19 cellular contexts compared by ENCODE assay signal in genomic region chr1:17875171-17875881, GRCh38.
A peak's percentile ranks its signal among the peaks of the same experiment; 100 is the strongest.
DNase-seq lines count a peak whose midpoint lies in the region; ATAC-seq and TF ChIP-seq lines count a peak whose summit lies in the region.
"Had no signal": no experiment of that assay in that cellular context is flagged by ENCODE, and none has a peak within 500 bp of the region (broad histone marks: within the 10 kb centered on the region; RNA-seq: fewer than 3 reads in every experiment).

No MANE protein-coding gene starts in this region.

- peak overlapping the region; percentile 60 for H3K9ac ChIP-seq in fibroblast of lung (ENCODE audit: insufficient read depth, low read length)

- intact Hi-C loops in psoas muscle (cut with DNase I): no loop called here

- H3K27ac ChIP-seq in fibroblast of lung (ENCODE audit: insufficient read depth, low read length) (peak overlapping the region; percentile 90), psoas muscle (no peak overlapping the region)
- H3K27ac ChIP-seq: colonic mucosa, SJCRH30 had no signal

- peak; percentile 37 for DNase-seq in GM04504 (ENCODE audit: low read depth)
- DNase-seq in RPMI7951 (ENCODE audit: low read depth): peak; percentile 74
- peak; percentile 56 to 73 for DNase-seq in fibroblast of lung (ENCODE audit: low read depth in 2 of 2)
- DNase-seq in renal cortical epithelial cell (ENCODE audit: low read depth): peak; percentile 38
- no peak for DNase-seq in iPS-NIHi7 (ENCODE audit: extremely low spot score)
- DNase-seq in psoas muscle: no peak
- DNase-seq: activated B cell treated with CpG ODN at 0.5 μM for 24 hours; activated CD8-positive, alpha-beta memory T cell treated with anti-CD3 and anti-CD28 coated beads, Interleukin-2, amount 50 U/mL, for 4 hours; CD4-positive, alpha-beta memory T cell; colonic mucosa; esophagus squamous epithelium; immature natural killer cell; NCI-H1417 treated with DMSO at 0.1 percent for 48 hours; SJCRH30; stimulated activated naive CD4-positive, alpha-beta T cell treated with Interleukin-2 at 50 U/mL for 16 hours had no signal

- H3K4me3 ChIP-seq in fibroblast of lung (replicated peaks in 1 of 4; ENCODE audit: control extremely low read depth in 1 of 4, insufficient read depth in 1 of 4, low read depth in 3 of 4, low read length in 4 of 4) (no peak overlapping the region), psoas muscle (no peak overlapping the region)
- H3K4me3 ChIP-seq: colonic mucosa, esophagus squamous epithelium, mucosa of descending colon, SJCRH30 had no signal

- TF ChIP-seq CTCF in fibroblast of lung (conservative IDR thresholded peaks at IDR 0.05 in 1 of 2, IDR thresholded peaks at IDR 0.05 in 1 of 2; ENCODE audit: low read depth in 1 of 2, low read length in 2 of 2): no peak
- TF ChIP-seq CTCF in psoas muscle (IDR thresholded peaks at IDR 0.05): no peak

- H3K9me3 ChIP-seq in fibroblast of lung (ENCODE audit: control insufficient read depth, insufficient read depth, low read depth, low read length) (no peaks in the 10 kb centered on the region), psoas muscle (peaks cover 3% of the 10 kb centered on the region)
- H3K9me3 ChIP-seq: colonic mucosa, esophagus squamous epithelium, mucosa of descending colon, SJCRH30 had no signal

- no peak overlapping the region for H3K4me2 ChIP-seq in fibroblast of lung (ENCODE audit: extremely low read depth, insufficient read depth, low read length)

- H3K4me1 ChIP-seq in fibroblast of lung (ENCODE audit: control insufficient read depth, extremely low read depth, insufficient read depth, low read length) (peaks cover 39% of the 10 kb centered on the region), psoas muscle (no peaks in the 10 kb centered on the region)
- H3K4me1 ChIP-seq: colonic mucosa, esophagus squamous epithelium, SJCRH30 had no signal

- no peak overlapping the region for H2AFZ ChIP-seq in fibroblast of lung (ENCODE audit: low read length)

- H3K79me2 ChIP-seq in fibroblast of lung (ENCODE audit: control insufficient read depth, insufficient read depth, low read length): no peaks in the 10 kb centered on the region

- no peaks in the 10 kb centered on the region for H3K36me3 ChIP-seq in fibroblast of lung (ENCODE audit: control insufficient read depth, insufficient read depth, low read length)
- no peaks in the 10 kb centered on the region for H3K36me3 ChIP-seq in psoas muscle (ENCODE audit: insufficient read depth in 1 of 2, low read depth in 1 of 2)
- H3K36me3 ChIP-seq: colonic mucosa, esophagus squamous epithelium, SJCRH30 had no signal

- 50 to 59% (median 56%) methylated on average over 5 of the region's 5 CpGs for WGBS in psoas muscle, 3 donors

- no peaks in the 10 kb centered on the region for H3K27me3 ChIP-seq in fibroblast of lung (ENCODE audit: control insufficient read depth, insufficient read depth, low read length)
- peaks cover 0 to 9% (median 2%) of the 10 kb centered on the region in 3 donors for H3K27me3 ChIP-seq in psoas muscle (ENCODE audit: insufficient read depth in 3 of 3, low read length in 2 of 3)
- H3K27me3 ChIP-seq: colonic mucosa had no signal

- no peaks in the 10 kb centered on the region for H4K20me1 ChIP-seq in fibroblast of lung (ENCODE audit: control insufficient read depth, extremely low read depth, insufficient read depth, low read length)

- ATAC-seq in GM18858 (IDR thresholded peaks at IDR 0.05; ENCODE audit: unreplicated experiment): no peak
- ATAC-seq in psoas muscle: no peak
- ATAC-seq: activated naive CD4-positive, alpha-beta T cell treated with anti-CD3 and anti-CD28 coated beads, Interleukin-2, amount 50 U/mL, for 72 hours; HepG2; mucosa of descending colon had no signal

Comparison
In these comparisons a context has a peak if more than half of its experiments do, and no peak if none do; other contexts are left out.
1. DNase-seq: peak in GM04504 (single experiment), RPMI7951 (single experiment), fibroblast of lung (2 of 2) and renal cortical epithelial cell (single experiment); none in iPS-NIHi7 (single experiment) and psoas muscle (0 of 2).